In the genomic region with DNA sequence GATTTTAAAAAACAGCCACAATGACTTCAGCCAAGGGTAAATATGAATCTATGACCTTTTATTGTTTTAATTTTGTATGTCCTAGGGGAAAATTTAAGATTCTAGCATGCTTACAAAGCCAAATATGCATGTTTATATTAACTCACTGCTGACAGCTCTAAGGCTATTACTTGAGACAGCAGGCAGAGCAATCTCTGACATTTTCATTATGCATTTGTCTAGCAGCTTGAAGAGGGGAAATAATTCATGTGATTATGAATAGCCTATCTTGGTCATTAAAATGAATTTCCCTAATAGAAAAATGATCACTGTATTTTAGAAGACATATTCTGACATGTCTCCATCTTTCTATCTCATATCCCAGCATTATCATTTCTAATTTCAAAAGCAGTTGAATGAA, we compare ENCODE assay signal across 28 cellular contexts.
"Had no signal": no experiment of that assay in that cellular context is flagged by ENCODE, and none has a peak within 500 bp of the region (broad histone marks: within the 10 kb centered on the region; RNA-seq: fewer than 3 reads in every experiment).

No MANE protein-coding gene starts in this region.

- H3K4me1 ChIP-seq: stomach, suprapubic skin, testis, thyroid gland, tibial artery, tibial nerve, transverse colon, upper lobe of left lung, upper lobe of right lung, uterus, vagina had no signal

- H3K27me3 Mint-ChIP-seq: stimulated activated naive B cell treated with anti-CD40 and anti-IgM and Interleukin-4, amounts not matched to agents 10 μg/mL and 1 μg/mL and 100 μg/mL, for 72 hours; stimulated activated naive CD8-positive, alpha-beta T cell treated with anti-CD3 and anti-CD28 coated beads, Interleukin-15, Interleukin-2, amounts not matched to agents 100 ng/mL and 50 ng/mL, for 24 hours had no signal

- H3K4me3 Mint-ChIP-seq: stimulated activated effector memory CD8-positive, alpha-beta T cell treated with anti-CD3 and anti-CD28 coated beads, Interleukin-12 subunit alpha, Interleukin-12 subunit beta, amount 100 ng/mL, for 72 hours; stimulated activated memory B cell treated with anti-CD40 and anti-IgM and Interleukin-4, amounts not matched to agents 10 μg/mL and 1 μg/mL and 100 μg/mL, for 72 hours; stimulated activated naive B cell treated with anti-CD40 and anti-IgM and Interleukin-4, amounts not matched to agents 10 μg/mL and 1 μg/mL and 100 μg/mL, for 72 hours; stimulated activated naive CD8-positive, alpha-beta T cell treated with anti-CD3 and anti-CD28 coated beads, Interleukin-15, amount 100 ng/mL, for 72 hours; stimulated activated naive CD8-positive, alpha-beta T cell treated with anti-CD3 and anti-CD28 coated beads, Interleukin-15, Interleukin-2, amounts not matched to agents 100 ng/mL and 50 ng/mL, for 24 hours; type B pancreatic cell had no signal

- DNase-seq: stimulated activated CD4-positive, alpha-beta T cell treated with anti-CD3 and anti-CD28 coated beads, Interleukin-2, amount 100 ng/mL, for 48 hours; stimulated activated CD4-positive, alpha-beta T cell treated with anti-CD3 and anti-CD28 coated beads, Interleukin-4, amount 100 ng/mL, for 1 hour; stimulated activated CD4-positive, alpha-beta T cell treated with anti-CD3 and anti-CD28 coated beads, Interleukin-4, amount 100 ng/mL, for 24 hours; stimulated activated CD4-positive, alpha-beta T cell treated with anti-CD3 and anti-CD28 coated beads, Interleukin-4, amount 100 ng/mL, for 4 hours; stimulated activated CD8-positive, alpha-beta memory T cell treated with anti-CD3 and anti-CD28 coated beads, Interleukin-4, amount 100 ng/mL, for 48 hours; stimulated activated naive B cell treated with anti-CD40 and anti-IgM and Interleukin-4, amounts not matched to agents 10 μg/mL and 1 μg/mL and 100 μg/mL, for 72 hours; stimulated activated naive CD4-positive, alpha-beta T cell; stimulated activated naive CD4-positive, alpha-beta T cell treated with Interleukin-2 at 50 U/mL for 16 hours; stimulated activated naive CD8-positive, alpha-beta T cell treated with anti-CD3 and anti-CD28 coated beads, Interleukin-15, amount 100 ng/mL, for 72 hours; stimulated activated naive CD8-positive, alpha-beta T cell treated with anti-CD3 and anti-CD28 coated beads, Interleukin-15, Interleukin-2, amounts not matched to agents 100 U/mL and 50 U/mL, for 24 hours; stomach; substantia nigra; testis; thyroid gland; tibial artery; transverse colon; trophoblast cell; upper lobe of left lung; upper lobe of right lung; uterus had no signal

- H3K36me3 ChIP-seq: suprapubic skin, thoracic aorta, thyroid gland, tibial artery, tibial nerve, transverse colon, uterus, vagina had no signal

- H3K9me3 ChIP-seq: stomach, suprapubic skin, testis, thoracic aorta, thyroid gland, tibial artery, tibial nerve, transverse colon, upper lobe of left lung, upper lobe of right lung, uterus, vagina had no signal

- H3K4me1 Mint-ChIP-seq: stimulated activated effector memory CD8-positive, alpha-beta T cell treated with anti-CD3 and anti-CD28 coated beads, Interleukin-12 subunit alpha, Interleukin-12 subunit beta, amount 100 ng/mL, for 72 hours; stimulated activated memory B cell treated with anti-CD40 and anti-IgM and Interleukin-4, amounts not matched to agents 10 μg/mL and 1 μg/mL and 100 μg/mL, for 72 hours; stimulated activated naive B cell treated with anti-CD40 and anti-IgM and Interleukin-4, amounts not matched to agents 10 μg/mL and 1 μg/mL and 100 μg/mL, for 72 hours; stimulated activated naive CD8-positive, alpha-beta T cell treated with anti-CD3 and anti-CD28 coated beads, Interleukin-15, amount 100 ng/mL, for 72 hours had no signal

- H3K9me3 Mint-ChIP-seq: stimulated activated effector memory CD8-positive, alpha-beta T cell treated with anti-CD3 and anti-CD28 coated beads, Interleukin-12 subunit alpha, Interleukin-12 subunit beta, amount 100 ng/mL, for 72 hours; stimulated activated memory B cell treated with anti-CD40 and anti-IgM and Interleukin-4, amounts not matched to agents 10 μg/mL and 1 μg/mL and 100 μg/mL, for 72 hours; stimulated activated naive B cell treated with anti-CD40 and anti-IgM and Interleukin-4, amounts not matched to agents 10 μg/mL and 1 μg/mL and 100 μg/mL, for 72 hours; stimulated activated naive CD8-positive, alpha-beta T cell treated with anti-CD3 and anti-CD28 coated beads, Interleukin-15, amount 100 ng/mL, for 72 hours; stimulated activated naive CD8-positive, alpha-beta T cell treated with anti-CD3 and anti-CD28 coated beads, Interleukin-15, Interleukin-2, amounts not matched to agents 100 ng/mL and 50 ng/mL, for 24 hours; type B pancreatic cell had no signal

- H3K27me3 ChIP-seq: stomach, suprapubic skin, testis, thyroid gland, tibial artery, tibial nerve, transverse colon, upper lobe of left lung, upper lobe of right lung, uterus, vagina had no signal

- H3K36me3 Mint-ChIP-seq: stimulated activated effector memory CD8-positive, alpha-beta T cell treated with anti-CD3 and anti-CD28 coated beads, Interleukin-12 subunit alpha, Interleukin-12 subunit beta, amount 100 ng/mL, for 72 hours; stimulated activated memory B cell treated with anti-CD40 and anti-IgM and Interleukin-4, amounts not matched to agents 10 μg/mL and 1 μg/mL and 100 μg/mL, for 72 hours; stimulated activated naive B cell treated with anti-CD40 and anti-IgM and Interleukin-4, amounts not matched to agents 10 μg/mL and 1 μg/mL and 100 μg/mL, for 72 hours; type B pancreatic cell had no signal

- ATAC-seq: stimulated activated effector memory CD8-positive, alpha-beta T cell treated with anti-CD3 and anti-CD28 coated beads, Interleukin-12 subunit alpha, Interleukin-12 subunit beta, amount 100 ng/mL, for 72 hours; stimulated activated memory B cell treated with anti-CD40 and anti-IgM and Interleukin-4, amounts not matched to agents 10 μg/mL and 1 μg/mL and 100 μg/mL, for 72 hours; stimulated activated naive B cell treated with anti-CD40 and anti-IgM and Interleukin-4, amounts not matched to agents 10 μg/mL and 1 μg/mL and 100 μg/mL, for 72 hours; stimulated activated naive CD8-positive, alpha-beta T cell treated with anti-CD3 and anti-CD28 coated beads, Interleukin-15, amount 100 ng/mL, for 72 hours; stimulated activated naive CD8-positive, alpha-beta T cell treated with anti-CD3 and anti-CD28 coated beads, Interleukin-15, Interleukin-2, amounts not matched to agents 100 U/mL and 50 U/mL, for 24 hours; upper lobe of right lung had no signal

- H3K4me3 ChIP-seq: stomach, suprapubic skin, testis, thoracic aorta, thyroid gland, tibial artery, tibial nerve, transverse colon, upper lobe of left lung, upper lobe of right lung, uterus, vagina had no signal

- H3K27ac ChIP-seq: stomach, suprapubic skin, testis, thoracic aorta, thyroid gland, tibial artery, tibial nerve, transverse colon, upper lobe of left lung, upper lobe of right lung, uterus, vagina had no signal

- H3K27ac Mint-ChIP-seq: stimulated activated effector memory CD8-positive, alpha-beta T cell treated with anti-CD3 and anti-CD28 coated beads, Interleukin-12 subunit alpha, Interleukin-12 subunit beta, amount 100 ng/mL, for 72 hours; stimulated activated memory B cell treated with anti-CD40 and anti-IgM and Interleukin-4, amounts not matched to agents 10 μg/mL and 1 μg/mL and 100 μg/mL, for 72 hours; stimulated activated naive B cell treated with anti-CD40 and anti-IgM and Interleukin-4, amounts not matched to agents 10 μg/mL and 1 μg/mL and 100 μg/mL, for 72 hours; stimulated activated naive CD8-positive, alpha-beta T cell treated with anti-CD3 and anti-CD28 coated beads, Interleukin-15, amount 100 ng/mL, for 72 hours; stimulated activated naive CD8-positive, alpha-beta T cell treated with anti-CD3 and anti-CD28 coated beads, Interleukin-15, Interleukin-2, amounts not matched to agents 100 ng/mL and 50 ng/mL, for 24 hours; type B pancreatic cell had no signal
